ENCODE assay signal across 35 cellular contexts in genomic region chr7:56219017-56219416, GRCh38.
"Had no signal": no experiment of that assay in that cellular context is flagged by ENCODE, and none has a peak within 500 bp of the region (broad histone marks: within the 10 kb centered on the region; RNA-seq: fewer than 3 reads in every experiment).

No MANE protein-coding gene starts in this region.

- H3K27ac ChIP-seq: adrenal gland, ascending aorta, body of pancreas, brain microvascular endothelial cell, breast epithelium, cardiac muscle cell had no signal

- ATAC-seq: activated naive CD4-positive, alpha-beta T cell treated with anti-CD3 and anti-CD28 coated beads, Interleukin-2, amount 50 U/mL, for 72 hours; activated naive CD8-positive, alpha-beta T cell treated with anti-CD3 and anti-CD28 coated beads, Interleukin-2, amount 50 U/mL, for 24 hours; activated T-cell treated with anti-CD3 and anti-CD28 coated beads, Interleukin-2, amount 50 U/mL, for 4 hours; activated T-cell treated with anti-CD3 and anti-CD28 coated beads, Interleukin-2, amount 50 U/mL, for 72 hours; activated T-helper 17 cell treated with anti-CD3 and anti-CD28 coated beads, Interleukin-2, amount 50 U/mL, for 72 hours; body of pancreas had no signal

- H3K9me3 ChIP-seq: adrenal gland, body of pancreas had no signal

- H3K4me1 ChIP-seq: adrenal gland, ascending aorta, body of pancreas, breast epithelium had no signal

- H3K4me3 Mint-ChIP-seq: activated naive CD4-positive, alpha-beta T cell treated with anti-CD3 and anti-CD28 coated beads for 36 hours; activated naive CD4-positive, alpha-beta T cell treated with anti-CD3 and anti-CD28 coated beads, Interleukin-2, amount 10 ng/mL, durations not matched to agents 7 days and 5 days; activated naive CD4-positive, alpha-beta T cell treated with anti-CD3 and anti-CD28 coated beads, Interleukin-2, amount 50 U/mL, for 24 hours; activated naive CD8-positive, alpha-beta T cell; activated naive CD8-positive, alpha-beta T cell treated with anti-CD3 and anti-CD28 coated beads for 36 hours; activated naive CD8-positive, alpha-beta T cell treated with anti-CD3 and anti-CD28 coated beads, Interleukin-2, amount 10 ng/mL, durations not matched to agents 7 days and 5 days; activated naive CD8-positive, alpha-beta T cell treated with anti-CD3 and anti-CD28 coated beads, Interleukin-2, amount 50 U/mL, for 24 hours; activated T-cell treated with anti-CD3 and anti-CD28 coated beads, Interleukin-2, amount 50 U/mL, for 24 hours; activated T-cell treated with anti-CD3 and anti-CD28 coated beads, Interleukin-2, amount 50 U/mL, for 4 hours; activated T-cell treated with anti-CD3 and anti-CD28 coated beads, Interleukin-2, amount 50 U/mL, for 72 hours; activated T-helper 1 cell treated with anti-CD3 and anti-CD28 coated beads, Interleukin-12 subunit alpha, Interleukin-12 subunit beta, Interleukin-2, Interleukin-4 antibody, amounts not matched to agents 30 ng/mL and 10 ng/mL and 1 ng/mL, durations not matched to agents 14 hours and 24 hours and 36 hours; activated T-helper 17 cell treated with anti-CD3 and anti-CD28 coated beads, Interleukin-2, amount 50 U/mL, for 72 hours; brain; central memory CD8-positive, alpha-beta T cell had no signal

- H3K4me3 ChIP-seq: adrenal gland, ascending aorta, body of pancreas, breast epithelium, cardiac muscle cell had no signal

- DNase-seq: activated effector memory CD4-positive, alpha-beta T cell treated with anti-CD3 and anti-CD28 coated beads, Interleukin-2, amount 50 U/mL, for 16 hours; activated effector memory CD4-positive, alpha-beta T cell treated with Interleukin-2 at 50 U/mL for 16 hours; activated gamma-delta T cell; activated gamma-delta T cell treated with Interleukin-2 at 50 U/mL for 16 hours; activated naive CD4-positive, alpha-beta T cell; activated naive CD4-positive, alpha-beta T cell treated with anti-CD3 and anti-CD28 coated beads for 36 hours; activated naive CD4-positive, alpha-beta T cell treated with anti-CD3 and anti-CD28 coated beads, Interleukin-2, amount 10 ng/mL, durations not matched to agents 7 days and 5 days; activated naive CD4-positive, alpha-beta T cell treated with anti-CD3 and anti-CD28 coated beads, Interleukin-2, amount 50 U/mL, for 16 hours; activated naive CD4-positive, alpha-beta T cell treated with Interleukin-2 at 50 U/mL for 16 hours; activated naive CD8-positive, alpha-beta T cell treated with anti-CD3 and anti-CD28 coated beads for 36 hours; activated naive CD8-positive, alpha-beta T cell treated with anti-CD3 and anti-CD28 coated beads, Interleukin-2, amount 10 ng/mL, durations not matched to agents 7 days and 5 days; activated naive CD8-positive, alpha-beta T cell treated with anti-CD3 and anti-CD28 coated beads, Interleukin-2, amount 50 U/mL, for 24 hours; activated T-cell treated with anti-CD3 and anti-CD28 coated beads, Interleukin-2, amount 50 U/mL, for 1 hour; activated T-cell treated with anti-CD3 and anti-CD28 coated beads, Interleukin-2, amount 50 U/mL, for 24 hours; activated T-cell treated with anti-CD3 and anti-CD28 coated beads, Interleukin-2, amount 50 U/mL, for 4 hours; activated T-cell treated with anti-CD3 and anti-CD28 coated beads, Interleukin-2, amount 50 U/mL, for 48 hours; activated T-cell treated with anti-CD3 and anti-CD28 coated beads, Interleukin-2, amount 50 U/mL, for 72 hours; adrenal gland; amniotic stem cell; aorta; body of pancreas; brain microvascular endothelial cell; central memory CD4-positive, alpha-beta T cell; cerebellar nuclear complex had no signal

- H3K27ac Mint-ChIP-seq: activated naive CD4-positive, alpha-beta T cell treated with anti-CD3 and anti-CD28 coated beads for 36 hours; activated naive CD4-positive, alpha-beta T cell treated with anti-CD3 and anti-CD28 coated beads, Interleukin-2, amount 10 ng/mL, durations not matched to agents 7 days and 5 days; activated naive CD4-positive, alpha-beta T cell treated with anti-CD3 and anti-CD28 coated beads, Interleukin-2, amount 50 U/mL, for 24 hours; activated naive CD4-positive, alpha-beta T cell treated with anti-CD3 and anti-CD28 coated beads, Interleukin-2, amount 50 U/mL, for 72 hours; activated naive CD8-positive, alpha-beta T cell; activated naive CD8-positive, alpha-beta T cell treated with anti-CD3 and anti-CD28 coated beads for 36 hours; activated naive CD8-positive, alpha-beta T cell treated with anti-CD3 and anti-CD28 coated beads, Interleukin-2, amount 10 ng/mL, durations not matched to agents 7 days and 5 days; activated naive CD8-positive, alpha-beta T cell treated with anti-CD3 and anti-CD28 coated beads, Interleukin-2, amount 50 U/mL, for 24 hours; activated T-cell treated with anti-CD3 and anti-CD28 coated beads, Interleukin-2, amount 50 U/mL, for 24 hours; activated T-cell treated with anti-CD3 and anti-CD28 coated beads, Interleukin-2, amount 50 U/mL, for 72 hours; activated T-helper 1 cell treated with anti-CD3 and anti-CD28 coated beads, Interleukin-12 subunit alpha, Interleukin-12 subunit beta, Interleukin-2, Interleukin-4 antibody, amounts not matched to agents 30 ng/mL and 10 ng/mL and 1 ng/mL, durations not matched to agents 14 hours and 24 hours and 36 hours; activated T-helper 17 cell treated with anti-CD3 and anti-CD28 coated beads, Interleukin-2, amount 50 U/mL, for 72 hours; activated T-helper 2 cell treated with anti-CD3 and anti-CD28 coated beads, Interferon-gamma antibody, Interleukin-2, Interleukin-4, amounts not matched to agents 10 μg/mL and 5 μg/mL and 100 μg/mL, durations not matched to agents 14 hours and 24 hours and 36 hours; brain had no signal

- H3K36me3 ChIP-seq: adrenal gland, ascending aorta, brain microvascular endothelial cell, breast epithelium, cardiac muscle cell had no signal

- H3K4me1 Mint-ChIP-seq: activated naive CD4-positive, alpha-beta T cell treated with anti-CD3 and anti-CD28 coated beads, Interleukin-2, amount 10 ng/mL, durations not matched to agents 7 days and 5 days; activated naive CD4-positive, alpha-beta T cell treated with anti-CD3 and anti-CD28 coated beads, Interleukin-2, amount 50 U/mL, for 24 hours; activated naive CD8-positive, alpha-beta T cell treated with anti-CD3 and anti-CD28 coated beads for 36 hours; activated naive CD8-positive, alpha-beta T cell treated with anti-CD3 and anti-CD28 coated beads, Interleukin-2, amount 10 ng/mL, durations not matched to agents 7 days and 5 days; activated naive CD8-positive, alpha-beta T cell treated with anti-CD3 and anti-CD28 coated beads, Interleukin-2, amount 50 U/mL, for 24 hours; activated T-helper 17 cell treated with anti-CD3 and anti-CD28 coated beads, Interleukin-2, amount 50 U/mL, for 72 hours; brain; central memory CD8-positive, alpha-beta T cell had no signal

- H3K27me3 Mint-ChIP-seq: activated naive CD4-positive, alpha-beta T cell treated with anti-CD3 and anti-CD28 coated beads, Interleukin-2, amount 10 ng/mL, durations not matched to agents 7 days and 5 days; activated naive CD8-positive, alpha-beta T cell treated with anti-CD3 and anti-CD28 coated beads, Interleukin-2, amount 10 ng/mL, durations not matched to agents 7 days and 5 days; activated naive CD8-positive, alpha-beta T cell treated with anti-CD3 and anti-CD28 coated beads, Interleukin-2, amount 50 U/mL, for 24 hours; brain; central memory CD8-positive, alpha-beta T cell had no signal

- H3K36me3 Mint-ChIP-seq: activated naive CD4-positive, alpha-beta T cell treated with anti-CD3 and anti-CD28 coated beads, Interleukin-2, amount 10 ng/mL, durations not matched to agents 7 days and 5 days; activated naive CD4-positive, alpha-beta T cell treated with anti-CD3 and anti-CD28 coated beads, Interleukin-2, amount 50 U/mL, for 24 hours; activated naive CD4-positive, alpha-beta T cell treated with anti-CD3 and anti-CD28 coated beads, Interleukin-2, amount 50 U/mL, for 72 hours; activated naive CD8-positive, alpha-beta T cell; activated naive CD8-positive, alpha-beta T cell treated with anti-CD3 and anti-CD28 coated beads for 36 hours; activated naive CD8-positive, alpha-beta T cell treated with anti-CD3 and anti-CD28 coated beads, Interleukin-2, amount 10 ng/mL, durations not matched to agents 7 days and 5 days; brain had no signal

- H3K27me3 ChIP-seq: adrenal gland, ascending aorta, body of pancreas, brain microvascular endothelial cell, breast epithelium, cardiac muscle cell had no signal
